Comparison of ENCODE assay signal across 18 cellular contexts in the genomic region with DNA sequence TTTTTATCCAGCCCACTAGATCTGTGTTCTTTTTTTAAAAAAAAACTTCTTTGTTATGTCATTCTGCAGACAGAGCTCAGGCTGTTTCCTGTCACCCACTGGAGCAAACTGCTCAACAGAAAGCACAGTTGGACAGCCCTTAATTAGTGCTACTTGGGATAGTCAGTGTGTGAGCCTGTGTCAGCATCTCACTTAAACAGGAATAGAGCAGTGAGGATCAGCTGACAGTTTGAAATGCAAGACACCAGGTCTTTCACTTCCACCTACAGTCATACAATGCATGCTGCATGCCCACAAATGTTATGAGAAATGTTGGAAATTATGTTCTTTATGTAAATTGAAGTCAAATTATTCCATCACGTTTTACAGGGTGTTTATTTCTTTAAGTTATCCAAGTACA.
DNase-seq lines count a peak whose midpoint lies in the region; ATAC-seq and TF ChIP-seq lines count a peak whose summit lies in the region.
"Had no signal": no experiment of that assay in that cellular context is flagged by ENCODE, and none has a peak within 500 bp of the region (broad histone marks: within the 10 kb centered on the region; RNA-seq: fewer than 3 reads in every experiment).

No MANE protein-coding gene starts in this region.

- TF ChIP-seq POLR2A in body of pancreas (IDR thresholded peaks at IDR 0.05): no peak
- no peak for TF ChIP-seq POLR2A in upper lobe of left lung (IDR thresholded peaks at IDR 0.05)

- TF ChIP-seq CTCF in body of pancreas (IDR thresholded peaks at IDR 0.05) (no peak), upper lobe of left lung (IDR thresholded peaks at IDR 0.05) (no peak)

- H3K27ac ChIP-seq in body of pancreas: no peak overlapping the region
- H3K27ac ChIP-seq in upper lobe of left lung: no peak overlapping the region
- H3K27ac ChIP-seq: cardiac muscle cell, tibial artery had no signal

- DNase-seq in NCI-H748 (lab: John Stamatoyannopoulos, UW; ENCODE audit: unreplicated experiment): peak; percentile 10
- DNase-seq in NCI-H748 treated with DMSO at 0.1 percent for 48 hours (lab: John Stamatoyannopoulos, UW): no peak
- peak; percentile 9 for DNase-seq in NCI-H146 treated with DMSO at 0.1 percent for 48 hours (lab: John Stamatoyannopoulos, UW; ENCODE audit: unreplicated experiment)
- DNase-seq in sciatic nerve (ENCODE audit: low spot score): no peak
- DNase-seq in ecto neural progenitor cell (ENCODE audit: low spot score): no peak
- DNase-seq in body of pancreas: no peak
- DNase-seq in upper lobe of left lung: no peak
- DNase-seq: activated CD4-positive, alpha-beta T cell treated with anti-CD3 and anti-CD28 coated beads for 36 hours; CD8-positive, alpha-beta memory T cell; effector memory CD4-positive, alpha-beta T cell; foreskin fibroblast; NCI-H1092; NCI-H524 treated with DMSO at 0.1 percent for 48 hours; nucleus accumbens; stimulated activated CD4-positive, alpha-beta T cell treated with anti-CD3 and anti-CD28 coated beads, Interleukin-4, amount 100 ng/mL, for 24 hours; tibial artery had no signal

- no peak for TF ChIP-seq EP300 in upper lobe of left lung (IDR thresholded peaks at IDR 0.05)

- peaks cover 5% of the 10 kb centered on the region for H3K4me1 ChIP-seq in body of pancreas
- no peaks in the 10 kb centered on the region for H3K4me1 ChIP-seq in upper lobe of left lung
- H3K4me1 ChIP-seq: tibial artery had no signal

- ATAC-seq in esophagus mucosa: peak; percentile 23
- ATAC-seq in sciatic nerve: peak; percentile 59
- ATAC-seq in body of pancreas: no peak
- ATAC-seq in upper lobe of left lung (ENCODE audit: low FRiP score in 2 of 2): no peak
- ATAC-seq: activated CD4-positive, alpha-beta T cell treated with anti-CD3 and anti-CD28 coated beads for 36 hours had no signal

- intact Hi-C loops in sciatic nerve (cut with DNase I): no loop called here
- intact Hi-C loops in body of pancreas (cut with DNase I): no loop called here

- H3K36me3 ChIP-seq in body of pancreas (replicated peaks in 1 of 2; ENCODE audit: insufficient read depth in 1 of 2, low read depth in 2 of 2) (no peaks in the 10 kb centered on the region), upper lobe of left lung (no peaks in the 10 kb centered on the region)
- H3K36me3 ChIP-seq: cardiac muscle cell, tibial artery had no signal

- no peaks in the 10 kb centered on the region for H3K9me3 ChIP-seq in body of pancreas
- H3K9me3 ChIP-seq in upper lobe of left lung: no peaks in the 10 kb centered on the region
- H3K9me3 ChIP-seq: tibial artery had no signal

- H3K27me3 ChIP-seq in body of pancreas (no peaks in the 10 kb centered on the region), upper lobe of left lung (no peaks in the 10 kb centered on the region)
- H3K27me3 ChIP-seq: cardiac muscle cell, tibial artery had no signal

- 24 to 26% methylated on average over 1 of the region's 1 CpG for WGBS in body of pancreas, 2 donors
- WGBS in upper lobe of left lung, 2 donors: 32 to 38% methylated on average over 1 of the region's 1 CpG

- H3K4me3 ChIP-seq in body of pancreas (no peak overlapping the region), upper lobe of left lung (no peak overlapping the region)
- H3K4me3 ChIP-seq: cardiac muscle cell, tibial artery had no signal

Comparison
In these comparisons a context has a peak if more than half of its experiments do, and no peak if none do; other contexts are left out.
1. DNase-seq: peak in NCI-H748 (single experiment) and NCI-H146 treated with DMSO at 0.1 percent for 48 hours (single experiment); none in NCI-H748 treated with DMSO at 0.1 percent for 48 hours (single experiment), sciatic nerve (single experiment), ecto neural progenitor cell (single experiment), body of pancreas (0 of 4) and upper lobe of left lung (0 of 2).
2. ATAC-seq: peak in esophagus mucosa (single experiment) and sciatic nerve (single experiment); none in body of pancreas (single experiment) and upper lobe of left lung (0 of 2).